ENCODE assay signal across 6 cellular contexts in genomic region chr10:127162841-127163240, GRCh38. TPM values are rescaled to one million over a fixed set of nuclear protein-coding genes. Genes with fewer than 3 reads are reported as not detected.
"Had no signal": no experiment of that assay in that cellular context is flagged by ENCODE, and none has a peak within 500 bp of the region (broad histone marks: within the 10 kb centered on the region; RNA-seq: fewer than 3 reads in every experiment).

No MANE protein-coding gene starts in this region.

- H3K27ac ChIP-seq: HL-60 had no signal

- ATAC-seq: GM23338, HepG2 had no signal

- DNase-seq: H9, HCEC 1CT had no signal

- H3K4me3 ChIP-seq: GM23338 had no signal

RNA-seq across cellular contexts. Expression of gene INSYN2A, which starts 33.5 kb away (rescaled TPM):
- total RNA-seq: HepG2 had no signal
- polyA plus RNA-seq: HepG2, IgD-negative memory B cell had no signal
